In genomic region chr2:37343537-37344434, GRCh38 we compare ENCODE assay signal across 8 cellular contexts. TPM values are rescaled to one million over a fixed set of nuclear protein-coding genes. Genes with fewer than 3 reads are reported as not detected.
A peak's percentile ranks its signal among the peaks of the same experiment; 100 is the strongest.
DNase-seq lines count a peak whose midpoint lies in the region; ATAC-seq and TF ChIP-seq lines count a peak whose summit lies in the region.

No MANE protein-coding gene starts in this region.

- H3K9ac ChIP-seq in SU-DHL-6 (ENCODE audit: low read length) (0 out of 2 replicates have a peak overlapping the region, but pooled peaks have one; percentile 59), fibroblast of lung (ENCODE audit: insufficient read depth, low read length) (no peak overlapping the region)

- no peaks in the 10 kb centered on the region for H4K20me1 ChIP-seq in SU-DHL-6 (ENCODE audit: low read depth, low read length)
- no peaks in the 10 kb centered on the region for H4K20me1 ChIP-seq in fibroblast of lung (ENCODE audit: control insufficient read depth, extremely low read depth, insufficient read depth, low read length)

- H3K4me3 ChIP-seq in SU-DHL-6 (ENCODE audit: insufficient read depth, low read length, poor library complexity, severe bottlenecking) (no peak overlapping the region), fibroblast of lung (replicated peaks in 1 of 4; ENCODE audit: control extremely low read depth in 1 of 4, insufficient read depth in 1 of 4, low read depth in 3 of 4, low read length in 4 of 4) (peak overlapping the region; percentile 63 to 68 (median 63))

- H3K4me1 ChIP-seq in fibroblast of lung (ENCODE audit: control insufficient read depth, extremely low read depth, insufficient read depth, low read length) = no peaks in the 10 kb centered on the region

- H3K27me3 ChIP-seq in SU-DHL-6 (ENCODE audit: low read length) (no peaks in the 10 kb centered on the region), fibroblast of lung (ENCODE audit: control insufficient read depth, insufficient read depth, low read length) (no peaks in the 10 kb centered on the region)

- H3F3A ChIP-seq in SU-DHL-6 (ENCODE audit: insufficient read depth) = peaks cover 15% of the 10 kb centered on the region; the same call in 1 of the 2 replicates

- no peaks in the 10 kb centered on the region for H3K36me3 ChIP-seq in SU-DHL-6 (ENCODE audit: low read length)
- no peaks in the 10 kb centered on the region for H3K36me3 ChIP-seq in fibroblast of lung (ENCODE audit: control insufficient read depth, insufficient read depth, low read length)

- H3K79me2 ChIP-seq in SU-DHL-6 (ENCODE audit: insufficient read depth, low read length) (no peaks in the 10 kb centered on the region), fibroblast of lung (ENCODE audit: control insufficient read depth, insufficient read depth, low read length) (no peaks in the 10 kb centered on the region)

- peak overlapping the region; percentile 88 for H3K4me3 Mint-ChIP-seq in activated naive CD4-positive, alpha-beta T cell treated with anti-CD3 and anti-CD28 coated beads, Interleukin-2, amount 50 U/mL, for 24 hours
- peak overlapping the region; percentile 85 for H3K4me3 Mint-ChIP-seq in natural killer cell treated with Interleukin-12 subunit alpha and Interleukin-12 subunit beta and Interleukin-15 and Interleukin-18, amount 100 ng/mL, for 72 hours

- H3K9me2 ChIP-seq in SU-DHL-6 (replicated peaks; ENCODE audit: insufficient read depth, low read length) = no peaks in the 10 kb centered on the region

- no peak for TF ChIP-seq CTCF in SU-DHL-6 (IDR thresholded peaks at IDR 0.05; ENCODE audit: insufficient read depth, low read length, poor library complexity, severe bottlenecking)
- peak; percentile 46 to 50 for TF ChIP-seq CTCF in fibroblast of lung (conservative IDR thresholded peaks at IDR 0.05 in 1 of 2, IDR thresholded peaks at IDR 0.05 in 1 of 2; ENCODE audit: low read depth in 1 of 2, low read length in 2 of 2)

- H3K27ac Mint-ChIP-seq in activated naive CD4-positive, alpha-beta T cell treated with anti-CD3 and anti-CD28 coated beads, Interleukin-2, amount 50 U/mL, for 24 hours = no peak overlapping the region
- H3K27ac Mint-ChIP-seq in natural killer cell treated with Interleukin-12 subunit alpha and Interleukin-12 subunit beta and Interleukin-15 and Interleukin-18, amount 100 ng/mL, for 72 hours = no peak overlapping the region

- H3K9me3 Mint-ChIP-seq in activated naive CD4-positive, alpha-beta T cell treated with anti-CD3 and anti-CD28 coated beads, Interleukin-2, amount 50 U/mL, for 24 hours = no peaks in the 10 kb centered on the region
- H3K9me3 Mint-ChIP-seq in natural killer cell treated with Interleukin-12 subunit alpha and Interleukin-12 subunit beta and Interleukin-15 and Interleukin-18, amount 100 ng/mL, for 72 hours = no peaks in the 10 kb centered on the region

- H3K27ac ChIP-seq in SU-DHL-6 (ENCODE audit: low read depth, low read length) (no peak overlapping the region), fibroblast of lung (ENCODE audit: insufficient read depth, low read length) (no peak overlapping the region)

- peaks cover 7% of the 10 kb centered on the region for H3K27me3 Mint-ChIP-seq in activated naive CD4-positive, alpha-beta T cell treated with anti-CD3 and anti-CD28 coated beads, Interleukin-2, amount 50 U/mL, for 24 hours
- H3K27me3 Mint-ChIP-seq in natural killer cell treated with Interleukin-12 subunit alpha and Interleukin-12 subunit beta and Interleukin-15 and Interleukin-18, amount 100 ng/mL, for 72 hours = peaks cover 23 to 32% of the 10 kb centered on the region in 2 donors

- H2AFZ ChIP-seq in SU-DHL-6 (ENCODE audit: low read depth, low read length, severe bottlenecking) = peak overlapping the region; percentile 90
- H2AFZ ChIP-seq in fibroblast of lung (ENCODE audit: low read length) = peak overlapping the region; percentile 69

- H3K36me3 Mint-ChIP-seq in activated naive CD4-positive, alpha-beta T cell treated with anti-CD3 and anti-CD28 coated beads, Interleukin-2, amount 50 U/mL, for 24 hours = no peaks in the 10 kb centered on the region
- H3K36me3 Mint-ChIP-seq in natural killer cell treated with Interleukin-12 subunit alpha and Interleukin-12 subunit beta and Interleukin-15 and Interleukin-18, amount 100 ng/mL, for 72 hours = no peaks in the 10 kb centered on the region

- H3K4me1 Mint-ChIP-seq in activated naive CD4-positive, alpha-beta T cell treated with anti-CD3 and anti-CD28 coated beads, Interleukin-2, amount 50 U/mL, for 24 hours = peaks cover 23% of the 10 kb centered on the region
- peaks cover 5 to 11% of the 10 kb centered on the region in 2 donors for H3K4me1 Mint-ChIP-seq in natural killer cell treated with Interleukin-12 subunit alpha and Interleukin-12 subunit beta and Interleukin-15 and Interleukin-18, amount 100 ng/mL, for 72 hours (ENCODE audit: low read depth in 2 of 2)

- H3K4me2 ChIP-seq in SU-DHL-6 (ENCODE audit: low read depth, low read length, poor library complexity, severe bottlenecking) (peak overlapping the region; percentile 91), fibroblast of lung (ENCODE audit: extremely low read depth, insufficient read depth, low read length) (peak overlapping the region; percentile 89)

- DNase-seq in activated naive CD4-positive, alpha-beta T cell treated with Interleukin-2 at 50 U/mL for 16 hours = no peak
- DNase-seq in fibroblast of lung (ENCODE audit: low read depth in 2 of 2) = peak; percentile 46 to 76
- DNase-seq in natural killer cell treated with Interleukin-12 subunit alpha and Interleukin-12 subunit beta and Interleukin-15 and Interleukin-18, amount 100 ng/mL, for 72 hours (ENCODE audit: low spot score) = no peak
- no peak for DNase-seq in DMS79 treated with DMSO at 0.1 percent for 48 hours (lab: John Stamatoyannopoulos, UW)
- no peak for DNase-seq in putamen (ENCODE audit: low spot score)

- H3K9me3 ChIP-seq in SU-DHL-6 (ENCODE audit: insufficient read depth, low read length) (no peaks in the 10 kb centered on the region), fibroblast of lung (ENCODE audit: control insufficient read depth, insufficient read depth, low read depth, low read length) (no peaks in the 10 kb centered on the region)

- no peak for ATAC-seq in natural killer cell treated with Interleukin-12 subunit alpha and Interleukin-12 subunit beta and Interleukin-15 and Interleukin-18, amount 100 ng/mL, for 72 hours
- no peak for ATAC-seq in GM18867 (IDR thresholded peaks at IDR 0.05; ENCODE audit: unreplicated experiment)

RNA-seq across cellular contexts. Expression of gene QPCT, which starts 0.6 kb away (rescaled TPM):
- total RNA-seq in fibroblast of lung = 3.9 and 8.4 TPM in 2 replicates
- 5.4 and 6.1 TPM in 2 replicates for polyA plus RNA-seq in fibroblast of lung
- 3.8 and 4.2 TPM in 2 replicates for polyA plus RNA-seq in fibroblast of lung (2012)
- polyA minus RNA-seq in fibroblast of lung (ENCODE audit: low replicate concordance) = 7.2 and 25.7 TPM in 2 replicates
- 1 to 10 TPM in 1 of 2 donors, under 1 TPM in 1; 0.33 to 1.5 TPM for total RNA-seq in natural killer cell treated with Interleukin-12 subunit alpha and Interleukin-12 subunit beta and Interleukin-15 and Interleukin-18, amount 100 ng/mL, for 72 hours

RNA-seq across cellular contexts. Expression of gene PRKD3, which starts 19.2 kb away (rescaled TPM):
- 51.4 and 67.7 TPM in 2 replicates for total RNA-seq in fibroblast of lung
- 31.3 and 48.0 TPM in 2 replicates for polyA plus RNA-seq in fibroblast of lung
- polyA plus RNA-seq in fibroblast of lung (2012) = 18.8 and 27.4 TPM in 2 replicates
- polyA minus RNA-seq in fibroblast of lung (ENCODE audit: low replicate concordance) = 10.2 and 15.4 TPM in 2 replicates
- total RNA-seq in natural killer cell treated with Interleukin-12 subunit alpha and Interleukin-12 subunit beta and Interleukin-15 and Interleukin-18, amount 100 ng/mL, for 72 hours = 10 to 100 TPM; 41.4 to 43.8 TPM

Comparison
In these comparisons a context has a peak if more than half of its experiments do, and no peak if none do; other contexts are left out.
1. DNase-seq: peak in fibroblast of lung (2 of 2); none in activated naive CD4-positive, alpha-beta T cell treated with Interleukin-2 at 50 U/mL for 16 hours (single experiment), natural killer cell treated with Interleukin-12 subunit alpha and Interleukin-12 subunit beta and Interleukin-15 and Interleukin-18, amount 100 ng/mL, for 72 hours (single experiment), DMS79 treated with DMSO at 0.1 percent for 48 hours (single experiment) and putamen (single experiment).